ENCODE assay signal across 8 cellular contexts in the genomic region with DNA sequence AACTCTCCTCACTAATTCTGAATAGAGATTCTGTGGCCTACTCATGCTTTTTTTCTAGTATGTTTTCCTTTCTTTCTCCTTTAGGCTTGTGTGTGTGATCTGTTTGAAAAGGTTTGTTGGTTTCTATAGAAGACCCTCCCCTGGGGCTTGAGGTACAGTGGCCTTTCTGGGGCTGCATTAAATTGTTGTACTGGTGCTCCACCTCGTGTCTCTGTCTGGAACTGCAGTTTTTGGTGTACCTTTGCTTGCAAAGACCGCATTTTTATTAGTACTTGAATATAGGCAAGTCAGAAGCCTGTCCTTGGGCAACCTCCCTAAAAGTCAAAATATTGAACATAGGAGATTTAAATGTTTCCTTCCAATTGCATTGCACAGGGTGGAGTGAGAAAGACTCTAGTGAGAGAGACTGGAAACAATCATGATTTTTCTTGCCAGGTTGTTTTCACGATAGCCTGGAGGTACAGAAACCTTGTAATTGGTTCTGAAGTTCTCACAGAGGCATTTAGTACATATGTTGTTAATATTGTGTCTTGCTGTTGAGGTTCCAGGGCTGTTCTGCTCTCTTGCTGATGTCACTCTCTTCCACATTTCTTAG. TPM values are rescaled to one million over a fixed set of nuclear protein-coding genes. Genes with fewer than 3 reads are reported as not detected.
DNase-seq lines count a peak whose midpoint lies in the region; ATAC-seq and TF ChIP-seq lines count a peak whose summit lies in the region.

No MANE protein-coding gene starts in this region.

- no peaks in the 10 kb centered on the region for H3K9me3 ChIP-seq in SJCRH30 (replicated peaks)
- H3K9me3 ChIP-seq in neuronal stem cell (replicated peaks in 1 of 2; ENCODE audit: control insufficient read depth in 2 of 2, insufficient read depth in 1 of 2, low read depth in 1 of 2, low read length in 2 of 2): no peaks in the 10 kb centered on the region

- no peaks in the 10 kb centered on the region for H3K36me3 ChIP-seq in KMS-11 (ENCODE audit: insufficient read depth)
- H3K36me3 ChIP-seq in SJCRH30: no peaks in the 10 kb centered on the region
- H3K36me3 ChIP-seq in neuronal stem cell (replicated peaks in 1 of 2; ENCODE audit: control insufficient read depth in 2 of 2, insufficient read depth in 2 of 2, low read length in 2 of 2): no peaks in the 10 kb centered on the region

- no peak overlapping the region for H3K4ac ChIP-seq in neuronal stem cell (ENCODE audit: low read length)

- H2AK5ac ChIP-seq in neuronal stem cell (ENCODE audit: low read depth, low read length): no peak overlapping the region

- peak; percentile 72 for ATAC-seq in GM21528 (IDR thresholded peaks at IDR 0.05; ENCODE audit: low FRiP score, unreplicated experiment)

- no peak overlapping the region for H2BK12ac ChIP-seq in neuronal stem cell (ENCODE audit: low read length)

- H3K18ac ChIP-seq in neuronal stem cell (ENCODE audit: low read length): no peak overlapping the region

- no peak overlapping the region for H3K14ac ChIP-seq in neuronal stem cell (ENCODE audit: low read length)

- H3K4me3 ChIP-seq in KMS-11 (IDR thresholded peaks at IDR 0.05; ENCODE audit: insufficient read depth, low read depth, low read length): no peak overlapping the region
- H3K4me3 ChIP-seq in SJCRH30: no peak overlapping the region
- H3K4me3 ChIP-seq in neuronal stem cell (ENCODE audit: low read length in 2 of 2): no peak overlapping the region

- H4K8ac ChIP-seq in neuronal stem cell (ENCODE audit: low read depth, low read length): no peak overlapping the region

- H4K20me1 ChIP-seq in KMS-11 (ENCODE audit: insufficient read depth): no peaks in the 10 kb centered on the region

- peak; percentile 93 for TF ChIP-seq CTCF in KMS-11 (conservative IDR thresholded peaks at IDR 0.05; ENCODE audit: low read depth, low read length)

- H3K27me3 ChIP-seq in KMS-11 (ENCODE audit: insufficient read depth, low read depth) (no peaks in the 10 kb centered on the region), SJCRH30 (0 out of 2 replicates have a peak, but pooled peaks cover 4% of the 10 kb centered on the region), neuronal stem cell (ENCODE audit: control insufficient read depth in 3 of 3, insufficient read depth in 3 of 3, low read depth in 1 of 3, low read length in 3 of 3) (no peaks in the 10 kb centered on the region)

- H4K91ac ChIP-seq in neuronal stem cell (ENCODE audit: low read depth, low read length, poor library complexity): no peak overlapping the region

- no peaks in the 10 kb centered on the region for H3K4me1 ChIP-seq in KMS-11 (ENCODE audit: low read depth, poor library complexity, severe bottlenecking)
- H3K4me1 ChIP-seq in SJCRH30: no peaks in the 10 kb centered on the region
- H3K4me1 ChIP-seq in neuronal stem cell (ENCODE audit: control insufficient read depth in 2 of 2, insufficient read depth in 1 of 2, low read depth in 1 of 2, low read length in 2 of 2): peaks cover 0 to 14% of the 10 kb centered on the region in 2 donors

- H3K23ac ChIP-seq in neuronal stem cell (ENCODE audit: low read depth, low read length, poor library complexity): no peak overlapping the region

- H3K79me2 ChIP-seq in KMS-11 (ENCODE audit: insufficient read depth, low read depth): no peaks in the 10 kb centered on the region

- H2BK120ac ChIP-seq in neuronal stem cell (ENCODE audit: low read depth, low read length): no peak overlapping the region

- no peak overlapping the region for H2BK5ac ChIP-seq in neuronal stem cell (ENCODE audit: low read length)

- no peak overlapping the region for H3K27ac ChIP-seq in KMS-11
- H3K27ac ChIP-seq in SJCRH30: no peak overlapping the region
- H3K27ac ChIP-seq in neuronal stem cell (replicated peaks; ENCODE audit: low read length): no peak overlapping the region

- no CpG with 5 or more reads among the region's 3 CpGs for WGBS in neuronal stem cell (ENCODE audit: extremely low coverage in 2 of 2, insufficient read length in 2 of 2, insufficient replicate concordance in 1 of 2), 2 donors

- H3K4me2 ChIP-seq in KMS-11: no peak overlapping the region
- H3K4me2 ChIP-seq in neuronal stem cell (ENCODE audit: insufficient read depth, low read length, poor library complexity, severe bottlenecking): no peak overlapping the region

- H2BK15ac ChIP-seq in neuronal stem cell (ENCODE audit: low read length): no peak overlapping the region

- peak; percentile 42 for DNase-seq in SIG-M5 treated with dmso at 0.1 percent for 504 hours (lab: John Stamatoyannopoulos, UW; ENCODE audit: unreplicated experiment)
- DNase-seq in SIG-M5 (lab: John Stamatoyannopoulos, UW): no peak
- peak; percentile 42 to 71 for DNase-seq in SJCRH30
- DNase-seq in ecto neural progenitor cell (ENCODE audit: low spot score): peak; percentile 84
- DNase-seq in neuronal stem cell (ENCODE audit: low spot score): peak; percentile 74
- no peak for DNase-seq in midbrain (lab: John Stamatoyannopoulos, UW)

- H3K79me1 ChIP-seq in neuronal stem cell (ENCODE audit: low read depth, low read length): no peaks in the 10 kb centered on the region

- H3K9ac ChIP-seq in KMS-11 (no peak overlapping the region), neuronal stem cell (ENCODE audit: low read depth, low read length, poor library complexity) (no peak overlapping the region)

- H2AFZ ChIP-seq in KMS-11 (ENCODE audit: low read depth) (no peak overlapping the region), neuronal stem cell (ENCODE audit: low read length) (no peak overlapping the region)

RNA-seq across cellular contexts. Expression of a gene that starts 39.0 kb away (rescaled TPM):
- not detected in 2 replicates for total RNA-seq in SJCRH30 (2014; rRNA removed; shearing (Covaris generic))
- polyA plus RNA-seq in neuronal stem cell (2013, experiment 1 of 2): not detected
- not detected for polyA plus RNA-seq in neuronal stem cell (2013, experiment 2 of 2)

Comparison
In these comparisons a context has a peak if more than half of its experiments do, and no peak if none do; other contexts are left out.
1. DNase-seq: peak in SIG-M5 treated with dmso at 0.1 percent for 504 hours (single experiment), SJCRH30 (2 of 2), ecto neural progenitor cell (single experiment) and neuronal stem cell (single experiment); none in SIG-M5 (single experiment) and midbrain (single experiment).